9 cellular contexts compared by ENCODE assay signal in genomic region chr5:141960018-141960417, GRCh38. TPM values are rescaled to one million over a fixed set of nuclear protein-coding genes. Genes with fewer than 3 reads are reported as not detected.
DNase-seq lines count a peak whose midpoint lies in the region; TF ChIP-seq lines count a peak whose summit lies in the region.
"Had no signal": no experiment of that assay in that cellular context is flagged by ENCODE, and none has a peak within 500 bp of the region (broad histone marks: within the 10 kb centered on the region; RNA-seq: fewer than 3 reads in every experiment).

No MANE protein-coding gene starts in this region.

- WGBS in testis, 2 donors = 69 to 80% methylated on average over 8 to 10 of the region's 10 CpGs

- no peak overlapping the region for H3K27ac ChIP-seq in parathyroid adenoma
- H3K27ac ChIP-seq in testis = no peak overlapping the region
- H3K27ac ChIP-seq: C4-2B had no signal

- H3K9me3 ChIP-seq in parathyroid adenoma (ENCODE audit: control insufficient read depth, low read length) (no peaks in the 10 kb centered on the region), testis (no peaks in the 10 kb centered on the region)

- peaks cover 37% of the 10 kb centered on the region for H3K4me1 Mint-ChIP-seq in T-helper 2 cell treated with Interferon-gamma antibody and Interleukin-4, amounts not matched to agents 5 μg/mL and 100 μg/mL, for 36 hours (ENCODE audit: low read depth)

- H3K36me3 ChIP-seq in parathyroid adenoma (ENCODE audit: control insufficient read depth, insufficient read depth, low read length) (no peaks in the 10 kb centered on the region), testis (ENCODE audit: low read depth, missing control alignments) (no peaks in the 10 kb centered on the region)

- H3K4me3 ChIP-seq in parathyroid adenoma (ENCODE audit: low read depth, low read length) (no peak overlapping the region), testis (no peak overlapping the region)

- no peaks in the 10 kb centered on the region for H3K27me3 Mint-ChIP-seq in T-helper 2 cell treated with Interferon-gamma antibody and Interleukin-4, amounts not matched to agents 5 μg/mL and 100 μg/mL, for 36 hours (ENCODE audit: low read depth)

- no peak overlapping the region for H3K9ac ChIP-seq in parathyroid adenoma

- H3K4me1 ChIP-seq in parathyroid adenoma = peaks cover 3% of the 10 kb centered on the region
- peaks cover 6% of the 10 kb centered on the region for H3K4me1 ChIP-seq in testis

- H3K79me2 ChIP-seq in parathyroid adenoma = no peaks in the 10 kb centered on the region

- no peak overlapping the region for H3K4me3 Mint-ChIP-seq in T-helper 2 cell treated with Interferon-gamma antibody and Interleukin-4, amounts not matched to agents 5 μg/mL and 100 μg/mL, for 36 hours

- H3K27ac Mint-ChIP-seq in T-helper 2 cell treated with Interferon-gamma antibody and Interleukin-4, amounts not matched to agents 5 μg/mL and 100 μg/mL, for 36 hours = no peak overlapping the region

- no peak overlapping the region for H3K4me2 ChIP-seq in parathyroid adenoma (ENCODE audit: low read length)

- no peaks in the 10 kb centered on the region for H3K27me3 ChIP-seq in parathyroid adenoma (ENCODE audit: control insufficient read depth, insufficient read depth, low read length)
- no peaks in the 10 kb centered on the region for H3K27me3 ChIP-seq in testis

- no peaks in the 10 kb centered on the region for H3K36me3 Mint-ChIP-seq in T-helper 2 cell treated with Interferon-gamma antibody and Interleukin-4, amounts not matched to agents 5 μg/mL and 100 μg/mL, for 36 hours (ENCODE audit: low read depth)

- TF ChIP-seq CTCF in parathyroid adenoma (IDR thresholded peaks at IDR 0.05) = peak; percentile 18
- TF ChIP-seq CTCF in testis (IDR thresholded peaks at IDR 0.05) = no peak

- no peaks in the 10 kb centered on the region for H3K9me3 Mint-ChIP-seq in T-helper 2 cell treated with Interferon-gamma antibody and Interleukin-4, amounts not matched to agents 5 μg/mL and 100 μg/mL, for 36 hours

- DNase-seq in NCI-H2196 (lab: John Stamatoyannopoulos, UW; ENCODE audit: unreplicated experiment) = peak; percentile 21
- DNase-seq in NCI-H2196 treated with DMSO at 0.1 percent for 48 hours (lab: John Stamatoyannopoulos, UW; ENCODE audit: unreplicated experiment) = no peak
- peak; percentile 64 for DNase-seq in SK-N-DZ (ENCODE audit: low spot score)
- DNase-seq in dermis blood vessel endothelial cell = peak; percentile 63
- no peak for DNase-seq in T-helper 2 cell treated with Interferon-gamma antibody and Interleukin-4, amounts not matched to agents 5 μg/mL and 100 μg/mL, for 36 hours (ENCODE audit: low spot score)
- no peak for DNase-seq in testis
- DNase-seq in NCI-H2081 treated with DMSO at 0.1 percent for 48 hours (lab: John Stamatoyannopoulos, UW) = no peak

- intact Hi-C loops in testis (cut with DNase I; ENCODE audit: low total_unique reads) = loop anchor here (5.0 kb wide), 1 partner anchor 263 kb away; no protein-coding TSS in a partner anchor

- TF ChIP-seq POLR2A in testis (IDR thresholded peaks at IDR 0.05) = no peak

- no peak overlapping the region for H2AFZ ChIP-seq in parathyroid adenoma

RNA-seq across cellular contexts. Expression of gene PCDH12, which starts 2.0 kb away (rescaled TPM):
- 0.03 TPM in 1 of 2 replicates, not detected in the other for polyA plus RNA-seq in SK-N-DZ (2014; cell fraction: cytosol; rRNA removed)
- polyA plus RNA-seq in SK-N-DZ (2014; cell fraction: nucleus; rRNA removed) = 0.04 TPM in 1 of 2 replicates, not detected in the other
- total RNA-seq in dermis blood vessel endothelial cell (48.2 and 60.9 TPM in 2 replicates), testis (1 to 10 TPM in 1 of 2 donors, under 1 TPM in 1; 0.31 to 2.0 TPM)
- polyA plus RNA-seq in testis (ENCODE audit: insufficient read depth, low read depth, low replicate concordance) = 1.6 TPM

RNA-seq across cellular contexts. Expression of gene RNF14, which starts 8.9 kb away (rescaled TPM):
- polyA plus RNA-seq in SK-N-DZ (2014; cell fraction: cytosol; rRNA removed) = 26.3 and 31.2 TPM in 2 replicates
- polyA plus RNA-seq in SK-N-DZ (2014; cell fraction: nucleus; rRNA removed) = 17.5 and 22.5 TPM in 2 replicates
- total RNA-seq in dermis blood vessel endothelial cell (75.7 and 88.3 TPM in 2 replicates), testis (100 to 1,000 TPM in 1 of 2 donors, 10 to 100 TPM in 1; 98.8 to 101 TPM)
- 149 TPM for polyA plus RNA-seq in testis (ENCODE audit: insufficient read depth, low read depth, low replicate concordance)

RNA-seq across cellular contexts. Expression of gene DELE1, which starts 36.3 kb away (rescaled TPM):
- polyA plus RNA-seq in SK-N-DZ (2014; cell fraction: cytosol; rRNA removed) = 88.5 and 96.7 TPM in 2 replicates
- polyA plus RNA-seq in SK-N-DZ (2014; cell fraction: nucleus; rRNA removed) = 283 and 313 TPM in 2 replicates
- total RNA-seq in dermis blood vessel endothelial cell (66.4 and 81.7 TPM in 2 replicates), testis (10 to 100 TPM; 69.9 to 75.8 TPM)
- 51.2 TPM for polyA plus RNA-seq in testis (ENCODE audit: insufficient read depth, low read depth, low replicate concordance)

RNA-seq across cellular contexts. Expression of gene GNPDA1, which starts 52.8 kb away (rescaled TPM):
- polyA plus RNA-seq in SK-N-DZ (2014; cell fraction: cytosol; rRNA removed) = 82.7 and 117 TPM in 2 replicates
- polyA plus RNA-seq in SK-N-DZ (2014; cell fraction: nucleus; rRNA removed) = 60.2 and 64.3 TPM in 2 replicates
- total RNA-seq in dermis blood vessel endothelial cell = 51.4 and 54.1 TPM in 2 replicates
- total RNA-seq in testis = 10 to 100 TPM; 32.9 to 49.4 TPM
- 53.4 TPM for polyA plus RNA-seq in testis (ENCODE audit: insufficient read depth, low read depth, low replicate concordance)

Comparison
In these comparisons a context has a peak if more than half of its experiments do, and no peak if none do; other contexts are left out.
1. DNase-seq: peak in NCI-H2196 (single experiment), SK-N-DZ (single experiment) and dermis blood vessel endothelial cell (single experiment); none in NCI-H2196 treated with DMSO at 0.1 percent for 48 hours (single experiment), T-helper 2 cell treated with Interferon-gamma antibody and Interleukin-4, amounts not matched to agents 5 μg/mL and 100 μg/mL, for 36 hours (single experiment), testis (single experiment) and NCI-H2081 treated with DMSO at 0.1 percent for 48 hours (single experiment).
2. RNA of gene PCDH12, which starts 2.0 kb away (total RNA-seq): 48.2 to 60.9 TPM in dermis blood vessel endothelial cell; 0.31 to 2.0 TPM in testis; every median in the first group is over 10 times any median in the second.